ENCODE assay signal across 13 cellular contexts in genomic region chr5:61048534-61048933, GRCh38.
A peak's percentile ranks its signal among the peaks of the same experiment; 100 is the strongest.
DNase-seq lines count a peak whose midpoint lies in the region; FAIRE-seq and TF ChIP-seq lines count a peak whose summit lies in the region.
"Had no signal": no experiment of that assay in that cellular context is flagged by ENCODE, and none has a peak within 500 bp of the region (broad histone marks: within the 10 kb centered on the region; RNA-seq: fewer than 3 reads in every experiment).

No MANE protein-coding gene starts in this region.

- H3K27ac Mint-ChIP-seq in neural progenitor cell: peak overlapping the region; percentile 32
- H3K27ac Mint-ChIP-seq: activated T-cell treated with anti-CD3 and anti-CD28 coated beads, Interleukin-2, amount 50 U/mL, for 72 hours had no signal

- H3K27me3 Mint-ChIP-seq in neural progenitor cell (ENCODE audit: insufficient read depth, low read depth): no peaks in the 10 kb centered on the region

- H3K9ac ChIP-seq in neural progenitor cell: no peak overlapping the region

- CTCF ChIA-PET in OCI-LY7 (lab: Charles Lee; ENCODE audit: unreplicated experiment): no interaction called here

- no peaks in the 10 kb centered on the region for H3F3A ChIP-seq in neural progenitor cell (ENCODE audit: low read depth)

- no peak overlapping the region for H3K4me3 Mint-ChIP-seq in neural progenitor cell
- H3K4me3 Mint-ChIP-seq: activated T-cell treated with anti-CD3 and anti-CD28 coated beads, Interleukin-2, amount 50 U/mL, for 72 hours had no signal

- H3K79me2 ChIP-seq in neural progenitor cell (ENCODE audit: low read depth) (no peaks in the 10 kb centered on the region), OCI-LY7 (ENCODE audit: insufficient read depth, low read depth, low read length) (no peaks in the 10 kb centered on the region)

- no peak overlapping the region for H3K4me3 ChIP-seq in choroid plexus epithelial cell (ENCODE audit: low read depth, low read length)
- no peak overlapping the region for H3K4me3 ChIP-seq in neural progenitor cell
- H3K4me3 ChIP-seq in dorsolateral prefrontal cortex: no peak overlapping the region
- H3K4me3 ChIP-seq in OCI-LY7 (ENCODE audit: low read depth, low read length, poor library complexity, severe bottlenecking): no peak overlapping the region
- H3K4me3 ChIP-seq: esophagus squamous epithelium had no signal

- peaks cover 2% of the 10 kb centered on the region for H3K36me3 Mint-ChIP-seq in neural progenitor cell

- BruUV-seq in OCI-LY7 (replicated peaks; lab: Mats Ljungman, UMichigan): no TSS peak

- H3K27me3 ChIP-seq in neural progenitor cell: no peaks in the 10 kb centered on the region
- H3K27me3 ChIP-seq in dorsolateral prefrontal cortex: no peaks in the 10 kb centered on the region
- H3K27me3 ChIP-seq: esophagus squamous epithelium had no signal

- no peak for TF ChIP-seq CTCF in choroid plexus epithelial cell (conservative IDR thresholded peaks at IDR 0.05; ENCODE audit: low read depth, low read length)
- TF ChIP-seq CTCF in neural progenitor cell (IDR thresholded peaks at IDR 0.05): no peak
- TF ChIP-seq CTCF in dorsolateral prefrontal cortex (IDR thresholded peaks at IDR 0.05 in 54 of 56, conservative IDR thresholded peaks at IDR 0.05 in 2 of 56; ENCODE audit: low read depth in 1 of 56, partially characterized antibody in 56 of 56): no peak
- no peak for TF ChIP-seq CTCF in OCI-LY7 (conservative IDR thresholded peaks at IDR 0.05; ENCODE audit: low read length)

- FAIRE-seq in frontal cortex (lab: Jason Lieb, UNC): no peak

- POLR2A ChIA-PET in OCI-LY7 (lab: Charles Lee): no interaction called here

- H4K20me1 ChIP-seq in neural progenitor cell (ENCODE audit: low read depth) (no peaks in the 10 kb centered on the region), OCI-LY7 (ENCODE audit: insufficient read depth, low read length) (0 out of 2 replicates have a peak, but pooled peaks cover 8% of the 10 kb centered on the region)

- H3K9me3 ChIP-seq in neural progenitor cell (ENCODE audit: low read depth): no peaks in the 10 kb centered on the region
- peaks cover 5% of the 10 kb centered on the region for H3K9me3 ChIP-seq in OCI-LY7 (ENCODE audit: low read length)

- H3K36me3 ChIP-seq in neural progenitor cell: no peaks in the 10 kb centered on the region
- no peaks in the 10 kb centered on the region for H3K36me3 ChIP-seq in OCI-LY7 (ENCODE audit: insufficient read depth, low read length)
- H3K36me3 ChIP-seq: esophagus squamous epithelium had no signal

- H2AFZ ChIP-seq in neural progenitor cell (replicated peaks) (no peak overlapping the region), OCI-LY7 (ENCODE audit: low read length) (no peak overlapping the region)

- peak; percentile 82 for DNase-seq in EH (ENCODE audit: low read depth)
- DNase-seq in NCI-H460 (ENCODE audit: extremely low read depth, low read depth): peak; percentile 6
- peak; percentile 89 for DNase-seq in choroid plexus epithelial cell (ENCODE audit: low read depth)
- no peak for DNase-seq in neural progenitor cell (ENCODE audit: low spot score)
- DNase-seq in dorsolateral prefrontal cortex: no peak
- no peak for DNase-seq in OCI-LY7 (ENCODE audit: low spot score)
- no peak for DNase-seq in frontal cortex (ENCODE audit: low spot score in 2 of 2)
- no peak for DNase-seq in UCSD-AML1 (lab: John Stamatoyannopoulos, UW; ENCODE audit: unreplicated experiment)
- DNase-seq: activated T-cell treated with anti-CD3 and anti-CD28 coated beads, Interleukin-2, amount 50 U/mL, for 72 hours; caudate nucleus; esophagus squamous epithelium; NCI-H1092 treated with DMSO at 0.1 percent for 48 hours; NCI-H69 had no signal

- H3K27ac ChIP-seq in neural progenitor cell: no peak overlapping the region
- no peak overlapping the region for H3K27ac ChIP-seq in dorsolateral prefrontal cortex
- no peak overlapping the region for H3K27ac ChIP-seq in OCI-LY7 (ENCODE audit: low read depth, low read length, poor library complexity, severe bottlenecking)
- H3K27ac ChIP-seq: esophagus squamous epithelium had no signal

- peaks cover 11% of the 10 kb centered on the region for H3K4me1 Mint-ChIP-seq in neural progenitor cell

- H3K9me3 Mint-ChIP-seq in neural progenitor cell: peaks cover 8% of the 10 kb centered on the region

- H3K4me1 ChIP-seq in neural progenitor cell (no peaks in the 10 kb centered on the region), OCI-LY7 (ENCODE audit: insufficient read depth, low read length, poor library complexity, severe bottlenecking) (no peaks in the 10 kb centered on the region)

- H3K4me2 ChIP-seq in neural progenitor cell (no peak overlapping the region), OCI-LY7 (ENCODE audit: low read length) (no peak overlapping the region)

- intact Hi-C loops in dorsolateral prefrontal cortex (cut with DNase I): no loop called here
- intact Hi-C loops in OCI-LY7 (cut with micrococcal nuclease; ENCODE audit: unreplicated experiment): no loop called here

- no peaks in the 10 kb centered on the region for H3K9me2 ChIP-seq in OCI-LY7 (ENCODE audit: insufficient read depth, low read length)

Comparison
In these comparisons a context has a peak if more than half of its experiments do, and no peak if none do; other contexts are left out.
1. DNase-seq: peak in EH (single experiment), NCI-H460 (single experiment) and choroid plexus epithelial cell (single experiment); none in neural progenitor cell (single experiment), dorsolateral prefrontal cortex (0 of 10), OCI-LY7 (single experiment), frontal cortex (0 of 2) and UCSD-AML1 (single experiment).